33 cellular contexts compared by ENCODE assay signal in the genomic region with DNA sequence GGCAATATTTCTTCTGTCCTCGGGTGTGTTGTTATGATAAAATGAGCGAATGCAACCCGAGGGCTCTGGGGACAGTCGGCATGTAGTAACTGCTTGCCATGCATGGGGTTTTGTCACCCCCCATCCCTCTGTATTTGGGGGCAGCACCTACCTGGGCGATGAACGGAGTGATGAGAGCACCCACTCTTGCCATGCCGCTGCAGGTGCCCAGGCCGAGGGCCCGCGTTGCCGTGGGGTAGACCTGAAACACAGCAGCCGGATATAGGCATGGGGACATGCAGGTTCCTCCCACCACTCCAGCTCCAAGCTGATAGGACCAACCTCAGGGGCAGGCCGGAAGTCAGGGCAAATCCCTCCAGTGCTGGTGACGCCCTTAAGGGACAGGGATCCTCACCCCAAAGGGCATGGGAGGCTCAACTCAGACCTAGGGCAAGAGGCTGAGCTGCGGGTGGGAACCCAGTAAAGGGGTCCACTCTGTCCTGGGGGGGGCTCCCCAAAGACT. TPM values are rescaled to one million over a fixed set of nuclear protein-coding genes. Genes with fewer than 3 reads are reported as not detected.
"Had no signal": no experiment of that assay in that cellular context is flagged by ENCODE, and none has a peak within 500 bp of the region (broad histone marks: within the 10 kb centered on the region; RNA-seq: fewer than 3 reads in every experiment).

No MANE protein-coding gene starts in this region.

- DNase-seq: activated CD4-positive, alpha-beta memory T cell treated with anti-CD3 and anti-CD28 coated beads for 36 hours; activated CD4-positive, alpha-beta T cell treated with anti-CD3 and anti-CD28 coated beads for 4 hours; activated CD4-positive, alpha-beta T cell treated with anti-CD3 and anti-CD28 coated beads, Interleukin-2, amount 50 U/mL, for 1 hour; activated CD8-positive, alpha-beta memory T cell treated with anti-CD3 and anti-CD28 coated beads, Interleukin-2, amount 50 U/mL, for 4 hours; activated gamma-delta T cell treated with Interleukin-2 at 50 U/mL for 16 hours; activated naive CD4-positive, alpha-beta T cell treated with anti-CD3 and anti-CD28 coated beads for 36 hours; activated T-cell treated with anti-CD3 and anti-CD28 coated beads for 4 hours; activated T-cell treated with anti-CD3 and anti-CD28 coated beads, Interleukin-2, amount 50 U/mL, for 4 hours; anterior cingulate cortex; brain microvascular endothelial cell; central memory CD4-positive, alpha-beta T cell; MM.1S; MV-4-11; NCI-H1092; NCI-H1436 treated with DMSO at 0.1 percent for 48 hours; NCI-H1694 treated with DMSO at 0.1 percent for 48 hours; NCI-H2029 treated with DMSO at 0.1 percent for 48 hours; NCI-H2107; NCI-H2171; NCI-H510A; NCI-H526; NCI-H748 treated with DMSO at 0.1 percent for 48 hours; OCI-M1; SHP77 treated with DMSO at 0.1 percent for 48 hours; SK-N-SH had no signal

- H3K27ac ChIP-seq: brain microvascular endothelial cell, SJSA1 had no signal

- H3K4me2 ChIP-seq: SK-N-SH had no signal

- H3K9me2 ChIP-seq: SK-N-SH had no signal

- H3K4me3 ChIP-seq: SJSA1 had no signal

- H3K9me3 ChIP-seq: SK-N-SH had no signal

- ATAC-seq: activated CD4-positive, CD25-positive, alpha-beta regulatory T cell treated with anti-CD3 and anti-CD28 coated beads, Interleukin-2, amount 50 U/mL, for 24 hours; activated naive CD4-positive, alpha-beta T cell treated with anti-CD3 and anti-CD28 coated beads, Interleukin-2, amount 50 U/mL, for 72 hours; activated T-cell treated with anti-CD3 and anti-CD28 coated beads, Interleukin-2, amount 50 U/mL, for 4 hours had no signal

- H3K9ac ChIP-seq: SK-N-SH had no signal

- H3K36me3 ChIP-seq: brain microvascular endothelial cell, SJSA1 had no signal

- H3K27me3 ChIP-seq: brain microvascular endothelial cell had no signal

- FAIRE-seq: TTC549 had no signal

- H3K4me1 ChIP-seq: SJSA1 had no signal

RNA-seq across cellular contexts. Expression of gene DAO, which starts 35.8 kb away (rescaled TPM):
- total RNA-seq: activated CD4-positive, alpha-beta memory T cell treated with anti-CD3 and anti-CD28 coated beads for 36 hours; activated naive CD4-positive, alpha-beta T cell treated with anti-CD3 and anti-CD28 coated beads for 36 hours; activated naive CD4-positive, alpha-beta T cell treated with anti-CD3 and anti-CD28 coated beads, Interleukin-2, amount 50 U/mL, for 72 hours; activated T-cell treated with anti-CD3 and anti-CD28 coated beads, Interleukin-2, amount 50 U/mL, for 4 hours; activated T-helper 1 cell treated with anti-CD3 and anti-CD28 coated beads, Interleukin-12 subunit alpha, Interleukin-12 subunit beta, Interleukin-2, Interleukin-4 antibody, amounts not matched to agents 30 ng/mL and 10 ng/mL and 1 ng/mL, durations not matched to agents 14 hours and 24 hours and 36 hours; cerebellum; LHCN-M2; RPMI7951; SJSA1 had no signal
- polyA plus RNA-seq: SK-N-SH had no signal
